Comparison of ENCODE assay signal across 10 cellular contexts in the genomic region with DNA sequence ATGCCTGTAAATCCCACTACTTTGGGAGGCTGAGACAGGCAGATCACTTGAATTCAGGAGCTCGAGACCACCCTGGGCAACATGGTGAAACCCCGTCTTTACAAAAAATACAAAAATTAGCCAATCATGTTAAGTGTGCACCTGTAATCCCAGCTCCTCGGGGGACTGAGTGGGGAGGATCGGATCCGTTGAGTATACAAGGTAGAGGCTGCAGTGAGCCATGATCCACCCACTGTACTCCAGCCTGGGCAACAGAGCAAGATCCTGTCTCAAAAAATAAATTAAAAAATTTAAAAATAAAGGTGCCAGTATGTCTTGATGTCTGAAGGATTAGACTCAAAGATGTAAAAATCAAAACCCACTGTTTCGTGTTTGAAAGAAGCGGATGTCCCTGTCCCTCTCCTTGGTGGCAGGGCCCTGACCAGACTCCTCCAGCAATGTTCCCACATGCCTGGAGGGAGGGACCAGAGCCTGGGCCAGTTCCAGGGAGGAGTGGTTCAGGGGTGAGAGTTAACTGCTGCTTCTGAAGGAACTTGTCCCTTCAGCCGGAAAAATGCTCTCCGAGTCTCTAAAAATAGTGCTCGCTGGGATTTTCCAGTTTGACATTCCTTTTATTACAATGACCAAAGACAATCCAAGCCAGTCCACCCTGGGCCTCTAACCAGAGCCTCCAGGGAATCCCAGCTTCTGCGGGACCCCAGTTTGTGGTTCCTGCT. TPM values are rescaled to one million over a fixed set of nuclear protein-coding genes. Genes with fewer than 3 reads are reported as not detected.
A peak's percentile ranks its signal among the peaks of the same experiment; 100 is the strongest.
DNase-seq lines count a peak whose midpoint lies in the region; ATAC-seq, FAIRE-seq and TF ChIP-seq lines count a peak whose summit lies in the region.
"Had no signal": no experiment of that assay in that cellular context is flagged by ENCODE, and none has a peak within 500 bp of the region (broad histone marks: within the 10 kb centered on the region; RNA-seq: fewer than 3 reads in every experiment).

No MANE protein-coding gene starts in this region.

- TF ChIP-seq CTCF in K562 (IDR thresholded peaks at IDR 0.05 in 2 of 3, conservative IDR thresholded peaks at IDR 0.05 in 1 of 3; ENCODE audit: insufficient read depth in 2 of 3, low read depth in 1 of 3, low read length in 3 of 3) (no peak), prostate gland (IDR thresholded peaks at IDR 0.05) (no peak), hepatocyte (IDR thresholded peaks at IDR 0.05; ENCODE audit: poor library complexity) (no peak)

- peak overlapping the region in 1 of 2 experiments; percentile 17; a peak in 1 of 4 replicates for H3K9ac ChIP-seq in K562 (ENCODE audit: insufficient read depth in 1 of 2, low read depth in 2 of 2, low read length in 2 of 2)

- POLR2A ChIA-PET in K562 (lab: Yijun Ruan, JAX) = interaction anchor here (0.7 to 1.6 kb wide), 2 partner anchors 9 to 21 kb away, joined by 4 read pairs; partner anchors contain the start of gene CMTM4

- H2AFZ ChIP-seq in K562 (ENCODE audit: low read depth, low read length) = peak overlapping the region; percentile 14; the same call in 1 of the 2 replicates
- H2AFZ ChIP-seq in hepatocyte = no peak overlapping the region

- TF ChIP-seq POLR2A in K562 (conservative IDR thresholded peaks at IDR 0.05) (no peak), prostate gland (IDR thresholded peaks at IDR 0.05) (no peak)

- no peak for TF ChIP-seq EP300 in K562 (IDR thresholded peaks at IDR 0.05; ENCODE audit: low read length)

- H4K20me1 ChIP-seq in K562 (replicated peaks; ENCODE audit: control insufficient read depth, insufficient read depth, low read length) = no peaks in the 10 kb centered on the region
- H4K20me1 ChIP-seq in hepatocyte (ENCODE audit: insufficient read depth, poor library complexity, severe bottlenecking) = no peaks in the 10 kb centered on the region

- no peak for TF ChIP-seq RAD21 in K562 (CRISPR knock-in tag; conservative IDR thresholded peaks at IDR 0.05 in 1 of 2, IDR thresholded peaks at IDR 0.05 in 1 of 2)

- H3K4me3 ChIP-seq in K562 = no peak overlapping the region
- H3K4me3 ChIP-seq in prostate gland = no peak overlapping the region
- H3K4me3 ChIP-seq in hepatocyte = no peak overlapping the region

- DNase-seq in Ammon's horn (ENCODE audit: low spot score) = peak; percentile 51
- no peak for DNase-seq in K562 (ENCODE audit: extremely low read depth in 1 of 4, low spot score in 3 of 4)
- DNase-seq in left cardiac atrium = peak; percentile 70
- DNase-seq in prostate gland (ENCODE audit: low spot score) = peak; percentile 57
- DNase-seq in NCI-H345 treated with DMSO at 0.1 percent for 48 hours (lab: John Stamatoyannopoulos, UW; ENCODE audit: unreplicated experiment) = no peak
- DNase-seq in hepatocyte (ENCODE audit: low spot score) = no peak
- DNase-seq: activated naive CD4-positive, alpha-beta T cell treated with anti-CD3 and anti-CD28 coated beads, Interleukin-2, amount 10 ng/mL, durations not matched to agents 7 days and 5 days; RPMI8226 had no signal

- H3K79me2 ChIP-seq in K562 (ENCODE audit: control insufficient read depth, insufficient read depth, low read length) = no peaks in the 10 kb centered on the region
- H3K79me2 ChIP-seq in hepatocyte = no peaks in the 10 kb centered on the region

- 52% methylated on average over 10 of the region's 11 CpGs for WGBS in K562 (ENCODE audit: insufficient coverage, low coverage, missing lambda C conversion rate)
- WGBS in prostate gland = 51% methylated on average over 11 of the region's 11 CpGs
- 91% methylated on average over 11 of the region's 11 CpGs for WGBS in hepatocyte (ENCODE audit: low lambda C conversion rate, missing lambda C conversion rate)

- H3K4me2 ChIP-seq in K562 (ENCODE audit: insufficient read depth, low read length) = no peak overlapping the region
- H3K4me2 ChIP-seq in hepatocyte = no peak overlapping the region

- intact Hi-C loops in K562 (cut with micrococcal nuclease) = no loop called here
- intact Hi-C loops in left cardiac atrium (cut with DNase I) = no loop called here
- intact Hi-C loops in prostate gland (cut with DNase I) = no loop called here

- no peak overlapping the region for H3K27ac ChIP-seq in K562 (ENCODE audit: extremely low read depth, low read depth, low read length)
- H3K27ac ChIP-seq in prostate gland = peak overlapping the region; percentile 42 to 43
- no peak overlapping the region for H3K27ac ChIP-seq in hepatocyte

- H3K9me2 ChIP-seq in hepatocyte (replicated peaks; ENCODE audit: insufficient read depth) = no peaks in the 10 kb centered on the region

- H3K9me1 ChIP-seq in K562 (ENCODE audit: control insufficient read depth, insufficient read depth, low read length) = no peaks in the 10 kb centered on the region

- 0 out of 2 replicates have a peak, but pooled peaks cover 1% of the 10 kb centered on the region for H3K9me3 ChIP-seq in K562 (replicated peaks; ENCODE audit: control insufficient read depth, insufficient read depth, low read depth, low read length)
- H3K9me3 ChIP-seq in prostate gland = no peaks in the 10 kb centered on the region
- H3K9me3 ChIP-seq in hepatocyte (ENCODE audit: low read depth) = no peaks in the 10 kb centered on the region

- H3K4me1 ChIP-seq in K562 (replicated peaks in 1 of 2; ENCODE audit: control insufficient read depth in 2 of 2, insufficient read depth in 2 of 2, low read length in 2 of 2) = peaks cover 0 to 4% of the 10 kb centered on the region in 2 experiments; a peak in 2 of 5 replicates
- peaks cover 7% of the 10 kb centered on the region for H3K4me1 ChIP-seq in prostate gland (replicated peaks)
- no peaks in the 10 kb centered on the region for H3K4me1 ChIP-seq in hepatocyte (ENCODE audit: insufficient read depth)

- CTCF ChIA-PET in K562 (lab: Yijun Ruan, JAX; ENCODE audit: low intra/inter-chr PET ratio) = no interaction called here

- no peak for FAIRE-seq in K562 (lab: Jason Lieb, UNC)

- H3K27me3 ChIP-seq in K562 (ENCODE audit: control insufficient read depth in 2 of 2, insufficient read depth in 2 of 2, low read length in 2 of 2) (no peaks in the 10 kb centered on the region; a peak in 1 of 5 replicates), prostate gland (replicated peaks; ENCODE audit: insufficient read depth) (no peaks in the 10 kb centered on the region), hepatocyte (no peaks in the 10 kb centered on the region)

- H3K36me3 ChIP-seq in K562 (ENCODE audit: control insufficient read depth, insufficient read depth, low read length) = no peaks in the 10 kb centered on the region
- no peaks in the 10 kb centered on the region for H3K36me3 ChIP-seq in prostate gland
- no peaks in the 10 kb centered on the region for H3K36me3 ChIP-seq in hepatocyte (replicated peaks; ENCODE audit: insufficient read depth, low read depth)

- BruUV-seq in K562 (replicated peaks; lab: Mats Ljungman, UMichigan) = no TSS peak

- no peak for ATAC-seq in K562
- peak; percentile 83 to 87 for ATAC-seq in left cardiac atrium
- no peak for ATAC-seq in GM21786 (IDR thresholded peaks at IDR 0.05; ENCODE audit: unreplicated experiment)
- no peak for ATAC-seq in GM21717 (IDR thresholded peaks at IDR 0.05; ENCODE audit: unreplicated experiment)

- in situ Hi-C loops in K562 (cut with MboI) = no loop called here

TF ChIP-seq in K562, 482 proteins besides CTCF, POLR2A, EP300 and RAD21 (continues in another document):
- peak; percentile 74; the same call in 1 of the 2 replicates for TF ChIP-seq ZNF121 (CRISPR knock-in tag; conservative IDR thresholded peaks at IDR 0.05)

RNA-seq across cellular contexts. Expression of gene CMTM4, which starts 9.4 kb away (rescaled TPM):
- 32.4 and 38.7 TPM in 2 replicates for total RNA-seq in K562 (2011; cell fraction: chromatin; rRNA removed; ENCODE audit: low replicate concordance)
- total RNA-seq in K562 (2011; cell fraction: nucleolus; rRNA removed) = 32.0 and 33.0 TPM in 2 replicates
- total RNA-seq in K562 (2011; cell fraction: nucleoplasm; rRNA removed) = 38.0 and 47.5 TPM in 2 replicates
- total RNA-seq in K562 (2014; rRNA removed) (11.6 and 13.3 TPM in 2 replicates), K562 (2014; rRNA removed; fragmentation: Illumina TruSeq; extraction: Trizol) (14.9 and 15.2 TPM in 2 replicates), K562 (2015; rRNA removed; fragmentation: Illumina TruSeq; extraction: Trizol) (11.1 and 12.3 TPM in 2 replicates), K562 (2021) (19.5 and 19.9 TPM in 2 replicates), left cardiac atrium (10 to 100 TPM; 14.4 to 15.1 TPM), prostate gland (10 to 100 TPM; 46.9 to 57.7 TPM), hepatocyte (77.9 and 84.8 TPM in 2 replicates)
- polyA plus RNA-seq in K562 (2011; rRNA removed) (21.3 and 24.0 TPM in 2 replicates), K562 (2014; fragmentation: Illumina TruSeq; extraction: Trizol) (12.5 and 12.9 TPM in 2 replicates), K562 (2014; fragmentation: Nextera tagmentation; extraction: Ambion mirVana) (1 to 10 TPM; 2.0 to 2.3 TPM), K562 (2014; rRNA removed) (13.5 and 16.2 TPM in 2 replicates), hepatocyte (17.4 and 19.2 TPM in 2 replicates)
- 19.3 and 28.8 TPM in 2 replicates for polyA plus RNA-seq in K562 (2011; cell fraction: cytosol; rRNA removed)
- 57.4 and 63.9 TPM in 2 replicates for polyA plus RNA-seq in K562 (2011; cell fraction: nucleus; rRNA removed)
- 9.5 and 12.6 TPM in 2 replicates for polyA plus RNA-seq in K562 (2012)
- polyA minus RNA-seq in K562 (2011; rRNA and poly(A)+ RNA removed) = 22.2 and 25.2 TPM in 2 replicates
- 17.4 and 18.7 TPM in 2 replicates for polyA minus RNA-seq in K562 (2011; cell fraction: cytosol; rRNA and poly(A)+ RNA removed)
- 13.3 and 20.4 TPM in 2 replicates for polyA minus RNA-seq in K562 (2011; cell fraction: nucleus; rRNA and poly(A)+ RNA removed)

RNA-seq across cellular contexts. Expression of gene DYNC1LI2, which starts 45.5 kb away (rescaled TPM):
- 247 and 297 TPM in 2 replicates for total RNA-seq in K562 (2011; cell fraction: chromatin; rRNA removed; ENCODE audit: low replicate concordance)
- total RNA-seq in K562 (2011; cell fraction: nucleolus; rRNA removed) = 102 and 117 TPM in 2 replicates
- total RNA-seq in K562 (2011; cell fraction: nucleoplasm; rRNA removed) = 156 and 208 TPM in 2 replicates
- 33.3 and 53.3 TPM in 2 replicates for total RNA-seq in K562 (2014; rRNA removed)
- total RNA-seq in K562 (2014; rRNA removed; fragmentation: Illumina TruSeq; extraction: Trizol) = 35.1 and 40.0 TPM in 2 replicates
- 38.2 and 39.7 TPM in 2 replicates for total RNA-seq in K562 (2015; rRNA removed; fragmentation: Illumina TruSeq; extraction: Trizol)
- 40.8 and 48.9 TPM in 2 replicates for total RNA-seq in K562 (2021)
- polyA plus RNA-seq in K562 (2011; rRNA removed) = 40.2 and 44.5 TPM in 2 replicates
- 16.7 and 24.3 TPM in 2 replicates for polyA plus RNA-seq in K562 (2011; cell fraction: cytosol; rRNA removed)
- polyA plus RNA-seq in K562 (2011; cell fraction: nucleus; rRNA removed) = 140 and 177 TPM in 2 replicates
- 25.0 and 29.6 TPM in 2 replicates for polyA plus RNA-seq in K562 (2012)
- 31.7 and 39.4 TPM in 2 replicates for polyA plus RNA-seq in K562 (2014; fragmentation: Illumina TruSeq; extraction: Trizol)
- polyA plus RNA-seq in K562 (2014; fragmentation: Nextera tagmentation; extraction: Ambion mirVana) = 1 to 10 TPM; 5.1 to 7.0 TPM
- polyA plus RNA-seq in K562 (2014; rRNA removed) = 47.6 and 47.8 TPM in 2 replicates
- 35.7 and 40.6 TPM in 2 replicates for polyA minus RNA-seq in K562 (2011; rRNA and poly(A)+ RNA removed)
- 22.7 and 23.1 TPM in 2 replicates for polyA minus RNA-seq in K562 (2011; cell fraction: cytosol; rRNA and poly(A)+ RNA removed)
- 47.3 and 62.5 TPM in 2 replicates for polyA minus RNA-seq in K562 (2011; cell fraction: nucleus; rRNA and poly(A)+ RNA removed)
- total RNA-seq in left cardiac atrium = 10 to 100 TPM; 81.6 to 90.6 TPM
- total RNA-seq in prostate gland = 100 to 1,000 TPM in 1 of 2 donors, 10 to 100 TPM in 1; 98.1 to 149 TPM
- 97.3 and 129 TPM in 2 replicates for total RNA-seq in hepatocyte
- polyA plus RNA-seq in hepatocyte = 99.1 and 121 TPM in 2 replicates

Comparison
In these comparisons a context has a peak if more than half of its experiments do, and no peak if none do; other contexts are left out.
1. DNase-seq: peak in Ammon's horn (single experiment), left cardiac atrium (single experiment) and prostate gland (single experiment); none in K562 (0 of 4), NCI-H345 treated with DMSO at 0.1 percent for 48 hours (single experiment) and hepatocyte (single experiment).
2. ATAC-seq: peak in left cardiac atrium (2 of 2); none in K562 (single experiment), GM21786 (single experiment) and GM21717 (single experiment).
3. H3K27ac ChIP-seq: peak in prostate gland (2 of 2); none in K562 (single experiment) and hepatocyte (single experiment).